Comparison of ENCODE assay signal across 27 cellular contexts in the genomic region with DNA sequence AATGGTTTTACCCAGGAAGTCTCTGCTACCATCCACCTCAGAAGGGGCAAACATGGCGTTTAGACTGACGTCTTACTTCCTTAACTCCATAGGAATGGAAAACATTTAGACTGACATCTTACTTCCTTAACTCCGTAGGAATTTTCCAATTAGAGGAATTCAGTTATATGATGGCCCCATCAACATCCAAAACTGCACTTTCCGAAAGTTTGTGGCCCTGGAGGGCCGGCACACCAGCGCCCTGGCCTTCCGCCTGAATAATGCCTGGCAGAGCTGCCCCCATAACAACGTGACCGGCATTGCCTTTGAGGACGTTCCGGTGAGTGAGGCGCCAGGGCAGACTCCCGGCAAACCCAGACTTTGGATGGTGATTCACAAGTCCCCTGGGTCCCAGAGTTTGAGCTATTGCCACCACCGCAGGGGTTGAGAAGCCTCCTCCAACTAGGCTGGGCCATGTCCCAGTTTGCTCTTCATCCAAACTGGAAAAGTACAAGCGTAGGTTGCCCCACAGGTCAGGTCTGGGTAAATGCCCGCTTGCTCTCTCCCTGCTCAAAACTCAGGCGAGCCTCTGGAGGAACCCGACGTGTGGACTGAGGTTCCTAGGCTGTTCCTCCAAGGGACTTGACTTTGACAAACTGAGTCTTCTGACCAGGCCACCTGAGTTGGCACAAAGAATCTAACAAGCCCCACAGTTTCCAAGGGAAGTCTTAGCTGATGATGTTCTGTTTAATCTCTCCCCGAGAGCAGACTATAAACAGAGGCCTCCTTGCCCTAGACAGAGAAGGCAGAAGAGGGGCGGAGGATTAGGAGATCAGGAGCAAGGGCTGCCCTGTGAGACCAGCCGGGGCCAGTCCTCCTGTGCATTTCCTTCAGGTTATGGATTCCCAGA. TPM values are rescaled to one million over a fixed set of nuclear protein-coding genes. Genes with fewer than 3 reads are reported as not detected.
DNase-seq lines count a peak whose midpoint lies in the region; ATAC-seq and TF ChIP-seq lines count a peak whose summit lies in the region.
"Had no signal": no experiment of that assay in that cellular context is flagged by ENCODE, and none has a peak within 500 bp of the region (broad histone marks: within the 10 kb centered on the region; RNA-seq: fewer than 3 reads in every experiment).

No MANE protein-coding gene starts in this region.

- no peak overlapping the region for H3K9ac ChIP-seq in neuronal stem cell (ENCODE audit: low read depth, low read length, poor library complexity)

- DNase-seq in NCI-H82 (lab: John Stamatoyannopoulos, UW) (peak; percentile 12), NCI-H82 treated with DMSO at 0.1 percent for 48 hours (lab: John Stamatoyannopoulos, UW; ENCODE audit: unreplicated experiment) (no peak), fibroblast of gingiva (ENCODE audit: low read depth) (peak; percentile 41), psoas muscle (peak; percentile 64 to 68), thoracic aorta (ENCODE audit: low spot score) (no peak), neuronal stem cell (ENCODE audit: low spot score) (no peak), Caco-2 (no peak), medulla oblongata (ENCODE audit: extremely low spot score) (no peak)
- DNase-seq: activated CD4-positive, CD25-positive, alpha-beta regulatory T cell treated with anti-CD3 and anti-CD28 coated beads, Interleukin-2, amount 50 U/mL, for 72 hours; activated CD8-positive, alpha-beta T cell treated with anti-CD3 and anti-CD28 coated beads, Interleukin-2, amount 10 ng/mL, durations not matched to agents 7 days and 5 days; activated gamma-delta T cell; activated naive CD8-positive, alpha-beta T cell treated with anti-CD3 and anti-CD28 coated beads, Interleukin-2, amount 50 U/mL, for 24 hours; activated T-cell treated with anti-CD3 and anti-CD28 coated beads for 4 hours; BE2C; DMS79; effector CD8-positive, alpha-beta T cell; NCI-H1436 treated with DMSO at 0.1 percent for 48 hours; NCI-H510A; NK-92 treated with Interleukin-12 subunit alpha and Interleukin-12 subunit beta, amount 100 ng/mL, for 24 hours; PC-9; stimulated activated naive CD4-positive, alpha-beta T cell treated with Interleukin-2 at 50 U/mL for 16 hours; T-cell had no signal

- BruUV-seq in Caco-2 (replicated peaks; lab: Mats Ljungman, UMichigan): no TSS peak

- intact Hi-C loops in psoas muscle (cut with DNase I): no loop called here
- intact Hi-C loops in Caco-2 (cut with micrococcal nuclease; ENCODE audit: unreplicated experiment): no loop called here

- H3K36me3 ChIP-seq in psoas muscle (ENCODE audit: insufficient read depth in 1 of 2, low read depth in 1 of 2) (no peaks in the 10 kb centered on the region), thoracic aorta (no peaks in the 10 kb centered on the region), neuronal stem cell (replicated peaks in 1 of 2; ENCODE audit: control insufficient read depth in 2 of 2, insufficient read depth in 2 of 2, low read length in 2 of 2) (no peaks in the 10 kb centered on the region), Caco-2 (ENCODE audit: control insufficient read depth, insufficient read depth, low read length) (no peaks in the 10 kb centered on the region)
- H3K36me3 ChIP-seq: BE2C, brain microvascular endothelial cell, SJSA1 had no signal

- no peak overlapping the region for H3K4ac ChIP-seq in neuronal stem cell (ENCODE audit: low read length)

- no peaks in the 10 kb centered on the region for H3K4me1 ChIP-seq in psoas muscle
- peaks cover 0 to 28% of the 10 kb centered on the region in 2 donors for H3K4me1 ChIP-seq in thoracic aorta (ENCODE audit: control insufficient read depth in 1 of 2, low read depth in 2 of 2)
- H3K4me1 ChIP-seq in neuronal stem cell (ENCODE audit: control insufficient read depth in 2 of 2, insufficient read depth in 1 of 2, low read depth in 1 of 2, low read length in 2 of 2): peaks cover 6 to 8% of the 10 kb centered on the region in 2 donors
- H3K4me1 ChIP-seq in Caco-2: 0 out of 2 replicates have a peak, but pooled peaks cover 3% of the 10 kb centered on the region
- H3K4me1 ChIP-seq: BE2C had no signal

- H2BK15ac ChIP-seq in neuronal stem cell (ENCODE audit: low read length): no peak overlapping the region

- H3K27ac Mint-ChIP-seq in Caco-2 (ENCODE audit: unreplicated experiment): no peak overlapping the region
- H3K27ac Mint-ChIP-seq: activated CD8-positive, alpha-beta T cell treated with anti-CD3 and anti-CD28 coated beads, Interleukin-2, amount 10 ng/mL, durations not matched to agents 7 days and 5 days; activated naive CD8-positive, alpha-beta T cell treated with anti-CD3 and anti-CD28 coated beads, Interleukin-2, amount 50 U/mL, for 24 hours; T-cell had no signal

- CTCF ChIA-PET in Caco-2 (lab: Charles Lee): no interaction called here

- 75 to 87% (median 77%) methylated on average over 22 of the region's 22 CpGs for WGBS in psoas muscle, 3 donors
- WGBS in neuronal stem cell (ENCODE audit: extremely low coverage in 2 of 2, insufficient read length in 2 of 2, insufficient replicate concordance in 1 of 2), 2 donors: no CpG with 5 or more reads among the region's 22 CpGs

- POLR2A ChIA-PET in Caco-2 (lab: Charles Lee): no interaction called here

- no peak overlapping the region for H3K23ac ChIP-seq in neuronal stem cell (ENCODE audit: low read depth, low read length, poor library complexity)

- H3K79me1 ChIP-seq in neuronal stem cell (ENCODE audit: low read depth, low read length): no peaks in the 10 kb centered on the region

- no peak overlapping the region for H3K4me2 ChIP-seq in neuronal stem cell (ENCODE audit: insufficient read depth, low read length, poor library complexity, severe bottlenecking)
- H3K4me2 ChIP-seq: PC-9 had no signal

- no peak overlapping the region for H2BK12ac ChIP-seq in neuronal stem cell (ENCODE audit: low read length)

- no peak for TF ChIP-seq CTCF in psoas muscle (IDR thresholded peaks at IDR 0.05)
- no peak for TF ChIP-seq CTCF in thoracic aorta (IDR thresholded peaks at IDR 0.05)
- no peak for TF ChIP-seq CTCF in Caco-2 (IDR thresholded peaks at IDR 0.05; ENCODE audit: insufficient read depth in 1 of 2, low read depth in 1 of 2, low read length in 1 of 2, severe bottlenecking in 1 of 2, unreplicated experiment in 1 of 2)

- H3K4me1 Mint-ChIP-seq in Caco-2 (ENCODE audit: low read depth, unreplicated experiment): peaks cover 5% of the 10 kb centered on the region

- no peaks in the 10 kb centered on the region for H3K36me3 Mint-ChIP-seq in Caco-2 (ENCODE audit: insufficient read depth, unreplicated experiment)

- H3K27me3 ChIP-seq in psoas muscle (ENCODE audit: insufficient read depth in 3 of 3, low read length in 2 of 3) (no peaks in the 10 kb centered on the region), thoracic aorta (replicated peaks; ENCODE audit: insufficient read depth) (no peaks in the 10 kb centered on the region), neuronal stem cell (ENCODE audit: control insufficient read depth in 3 of 3, insufficient read depth in 3 of 3, low read depth in 1 of 3, low read length in 3 of 3) (no peaks in the 10 kb centered on the region), Caco-2 (replicated peaks; ENCODE audit: control insufficient read depth, insufficient read depth, low read length) (no peaks in the 10 kb centered on the region)
- H3K27me3 ChIP-seq: BE2C, brain microvascular endothelial cell, SJSA1 had no signal

- no peak overlapping the region for H3K4me3 Mint-ChIP-seq in Caco-2 (ENCODE audit: unreplicated experiment)
- H3K4me3 Mint-ChIP-seq: activated CD8-positive, alpha-beta T cell treated with anti-CD3 and anti-CD28 coated beads, Interleukin-2, amount 10 ng/mL, durations not matched to agents 7 days and 5 days; activated naive CD8-positive, alpha-beta T cell treated with anti-CD3 and anti-CD28 coated beads, Interleukin-2, amount 50 U/mL, for 24 hours; T-cell had no signal

- no peak overlapping the region for H4K91ac ChIP-seq in neuronal stem cell (ENCODE audit: low read depth, low read length, poor library complexity)

- no peak overlapping the region for H2AK5ac ChIP-seq in neuronal stem cell (ENCODE audit: low read depth, low read length)

- H3K18ac ChIP-seq in neuronal stem cell (ENCODE audit: low read length): no peak overlapping the region

- no peak overlapping the region for H2AFZ ChIP-seq in neuronal stem cell (ENCODE audit: low read length)
- H2AFZ ChIP-seq: PC-9 had no signal

- H3K9me3 ChIP-seq in psoas muscle (no peaks in the 10 kb centered on the region), thoracic aorta (no peaks in the 10 kb centered on the region), neuronal stem cell (replicated peaks in 1 of 2; ENCODE audit: control insufficient read depth in 2 of 2, insufficient read depth in 1 of 2, low read depth in 1 of 2, low read length in 2 of 2) (no peaks in the 10 kb centered on the region), Caco-2 (no peaks in the 10 kb centered on the region)
- H3K9me3 ChIP-seq: BE2C, SJSA1 had no signal

- no peak overlapping the region for H3K27ac ChIP-seq in psoas muscle
- peak overlapping the region; percentile 18 to 46 for H3K27ac ChIP-seq in thoracic aorta
- no peak overlapping the region for H3K27ac ChIP-seq in neuronal stem cell (replicated peaks; ENCODE audit: low read length)
- H3K27ac ChIP-seq: 22Rv1, brain microvascular endothelial cell, PC-9, SJSA1 had no signal

- H4K8ac ChIP-seq in neuronal stem cell (ENCODE audit: low read depth, low read length): no peak overlapping the region

- no peaks in the 10 kb centered on the region for H3K9me3 Mint-ChIP-seq in Caco-2 (ENCODE audit: unreplicated experiment)
- H3K9me3 Mint-ChIP-seq: activated naive CD8-positive, alpha-beta T cell treated with anti-CD3 and anti-CD28 coated beads, Interleukin-2, amount 50 U/mL, for 24 hours; T-cell had no signal

- H3K4me3 ChIP-seq in psoas muscle: no peak overlapping the region
- no peak overlapping the region for H3K4me3 ChIP-seq in thoracic aorta
- H3K4me3 ChIP-seq in neuronal stem cell (ENCODE audit: low read length in 2 of 2): no peak overlapping the region
- H3K4me3 ChIP-seq in Caco-2 (ENCODE audit: low read depth, low read length): no peak overlapping the region
- H3K4me3 ChIP-seq: K562, lung, PC-9, SJSA1 had no signal

- H2BK120ac ChIP-seq in neuronal stem cell (ENCODE audit: low read depth, low read length): no peak overlapping the region

- ATAC-seq in psoas muscle (peak in 3 of 4 donors; percentile 30 to 52 (median 40)), thoracic aorta (ENCODE audit: insufficient number of reproducible peaks, low FRiP score, low read depth) (peak; percentile 25)
- ATAC-seq: activated CD8-positive, alpha-beta T cell treated with anti-CD3 and anti-CD28 coated beads, Interleukin-2, amount 10 ng/mL, durations not matched to agents 7 days and 5 days; activated naive CD8-positive, alpha-beta T cell treated with anti-CD3 and anti-CD28 coated beads, Interleukin-2, amount 50 U/mL, for 24 hours; K562; T-cell had no signal

- H2BK5ac ChIP-seq in neuronal stem cell (ENCODE audit: low read length): no peak overlapping the region

- H3K14ac ChIP-seq in neuronal stem cell (ENCODE audit: low read length): no peak overlapping the region

- no peaks in the 10 kb centered on the region for H3K27me3 Mint-ChIP-seq in Caco-2 (ENCODE audit: insufficient read depth, unreplicated experiment)
- H3K27me3 Mint-ChIP-seq: activated naive CD8-positive, alpha-beta T cell treated with anti-CD3 and anti-CD28 coated beads, Interleukin-2, amount 50 U/mL, for 24 hours; T-cell had no signal

RNA-seq across cellular contexts. Expression of gene MESD, which starts 57.7 kb away (rescaled TPM):
- total RNA-seq in psoas muscle (1 to 10 TPM; 5.3 to 9.4 (median 6.5) TPM), thoracic aorta (10 to 100 TPM; 36.8 to 39.0 TPM), Caco-2 (2022) (29.2 and 30.3 TPM in 2 replicates)
- polyA plus RNA-seq in psoas muscle: 1 to 10 TPM; 4.6 to 8.6 (median 7.1) TPM
- 18.9 TPM for polyA plus RNA-seq in neuronal stem cell (2013, experiment 1 of 2)
- polyA plus RNA-seq in neuronal stem cell (2013, experiment 2 of 2): 19.2 TPM

Comparison
In these comparisons a context has a peak if more than half of its experiments do, and no peak if none do; other contexts are left out.
1. DNase-seq: peak in NCI-H82 (single experiment), fibroblast of gingiva (single experiment) and psoas muscle (2 of 2); none in NCI-H82 treated with DMSO at 0.1 percent for 48 hours (single experiment), thoracic aorta (single experiment), neuronal stem cell (single experiment), Caco-2 (0 of 2) and medulla oblongata (single experiment).
2. H3K27ac ChIP-seq: peak in thoracic aorta (2 of 2); none in psoas muscle (single experiment) and neuronal stem cell (single experiment).